In genomic region chr11:61814242-61814957, GRCh38 we compare ENCODE assay signal across 8 cellular contexts. TPM values are rescaled to one million over a fixed set of nuclear protein-coding genes. Genes with fewer than 3 reads are reported as not detected.
DNase-seq lines count a peak whose midpoint lies in the region; ATAC-seq and TF ChIP-seq lines count a peak whose summit lies in the region.

No MANE protein-coding gene starts in this region.

- peaks cover 2% of the 10 kb centered on the region for H3K9me3 Mint-ChIP-seq in Calu3 (ENCODE audit: low read depth, unreplicated experiment)
- no peaks in the 10 kb centered on the region for H3K9me3 Mint-ChIP-seq in activated naive CD4-positive, alpha-beta T cell treated with anti-CD3 and anti-CD28 coated beads, Interleukin-2, amount 50 U/mL, for 72 hours

- peaks cover 50% of the 10 kb centered on the region for H3K36me3 ChIP-seq in KOPT-K1 (ENCODE audit: insufficient read depth, low read length)

- intact Hi-C loops in Calu3 (cut with micrococcal nuclease; ENCODE audit: unreplicated experiment) = no loop called here

- H3K4me1 Mint-ChIP-seq in Calu3 (ENCODE audit: low read depth, unreplicated experiment) = peaks cover 8% of the 10 kb centered on the region

- H3K4me3 Mint-ChIP-seq in Calu3 (ENCODE audit: low read depth, unreplicated experiment) = peak overlapping the region; percentile 89

- no peak for TF ChIP-seq CTCF in Calu3 (IDR thresholded peaks at IDR 0.05; ENCODE audit: unreplicated experiment)
- TF ChIP-seq CTCF in retinal pigment epithelial cell (conservative IDR thresholded peaks at IDR 0.05; ENCODE audit: low read depth, low read length) = no peak

- no peaks in the 10 kb centered on the region for H3K9me3 ChIP-seq in KOPT-K1 (ENCODE audit: insufficient read depth, low read length, poor library complexity, severe bottlenecking)

- no peak for ATAC-seq in activated naive CD4-positive, alpha-beta T cell treated with anti-CD3 and anti-CD28 coated beads, Interleukin-2, amount 50 U/mL, for 72 hours
- ATAC-seq in HG03097 (IDR thresholded peaks at IDR 0.05; ENCODE audit: low FRiP score, unreplicated experiment) = no peak

- DNase-seq in Calu3 (no peak), hippocampal formation (lab: John Stamatoyannopoulos, UW) (peak; percentile 45 to 69), retinal pigment epithelial cell (ENCODE audit: low read depth) (no peak), NCI-H187 (lab: John Stamatoyannopoulos, UW) (no peak)
- peak in 1 of 2 donors; percentile 13 for DNase-seq in activated naive CD4-positive, alpha-beta T cell treated with anti-CD3 and anti-CD28 coated beads, Interleukin-2, amount 50 U/mL, for 72 hours (ENCODE audit: low spot score in 2 of 2)
- no peak for DNase-seq in effector CD4-positive, alpha-beta T cell

- H3K4me3 ChIP-seq in retinal pigment epithelial cell (ENCODE audit: low read length) = peak overlapping the region; percentile 77

- peak overlapping the region; percentile 91 for H3K27ac Mint-ChIP-seq in Calu3 (ENCODE audit: unreplicated experiment)
- H3K27ac Mint-ChIP-seq in activated naive CD4-positive, alpha-beta T cell treated with anti-CD3 and anti-CD28 coated beads, Interleukin-2, amount 50 U/mL, for 72 hours = peak overlapping the region; percentile 79 to 91

- peak overlapping the region; percentile 95 for H3K27ac ChIP-seq in KOPT-K1 (ENCODE audit: low read depth, low read length, poor library complexity, severe bottlenecking)

- TSS peak; percentile 48 for BruUV-seq in Calu3 (replicated peaks; lab: Mats Ljungman, UMichigan)

- CTCF ChIA-PET in Calu3 (lab: Charles Lee) = interaction anchor here (0.6 to 3.9 kb wide), 6 partner anchors 11 to 247 kb away, joined by 3 to 21 read pairs (median 3); partner anchors contain the start of genes FEN1 and TMEM258

- H3K27me3 Mint-ChIP-seq in Calu3 (ENCODE audit: unreplicated experiment) = no peaks in the 10 kb centered on the region

- H3K36me3 Mint-ChIP-seq in Calu3 (ENCODE audit: insufficient read depth, unreplicated experiment) = peaks cover 39% of the 10 kb centered on the region
- H3K36me3 Mint-ChIP-seq in activated naive CD4-positive, alpha-beta T cell treated with anti-CD3 and anti-CD28 coated beads, Interleukin-2, amount 50 U/mL, for 72 hours = peaks cover 23 to 29% of the 10 kb centered on the region in 2 donors

RNA-seq across cellular contexts. Expression of gene FADS1, which starts 2.4 kb away (rescaled TPM):
- total RNA-seq in Calu3 (2022) = 55.6 and 74.1 TPM in 2 replicates
- 10 to 100 TPM; 16.1 to 28.9 TPM for total RNA-seq in activated naive CD4-positive, alpha-beta T cell treated with anti-CD3 and anti-CD28 coated beads, Interleukin-2, amount 50 U/mL, for 72 hours

RNA-seq across cellular contexts. Expression of gene FADS2, which starts 13.7 kb away (rescaled TPM):
- total RNA-seq in Calu3 (2022) = 8.5 and 19.2 TPM in 2 replicates
- total RNA-seq in activated naive CD4-positive, alpha-beta T cell treated with anti-CD3 and anti-CD28 coated beads, Interleukin-2, amount 50 U/mL, for 72 hours = 10 to 100 TPM; 42.6 to 55.1 TPM

RNA-seq across cellular contexts. Expression of gene FEN1, which starts 21.7 kb away (rescaled TPM):
- 72.4 TPM in 2 replicates for total RNA-seq in Calu3 (2022)
- 100 to 1,000 TPM in 1 of 2 donors, 10 to 100 TPM in 1; 80.5 to 104 TPM for total RNA-seq in activated naive CD4-positive, alpha-beta T cell treated with anti-CD3 and anti-CD28 coated beads, Interleukin-2, amount 50 U/mL, for 72 hours

RNA-seq across cellular contexts. Expression of gene TMEM258, which starts 22.0 kb away (rescaled TPM):
- total RNA-seq in Calu3 (2022) = 140 and 146 TPM in 2 replicates
- 100 to 1,000 TPM; 145 to 153 TPM for total RNA-seq in activated naive CD4-positive, alpha-beta T cell treated with anti-CD3 and anti-CD28 coated beads, Interleukin-2, amount 50 U/mL, for 72 hours

Comparison
In these comparisons a context has a peak if more than half of its experiments do, and no peak if none do; other contexts are left out.
1. DNase-seq: peak in hippocampal formation (2 of 2); none in Calu3 (single experiment), retinal pigment epithelial cell (single experiment), NCI-H187 (0 of 2) and effector CD4-positive, alpha-beta T cell (single experiment).